Comparison of ENCODE assay signal across 18 cellular contexts in the genomic region with DNA sequence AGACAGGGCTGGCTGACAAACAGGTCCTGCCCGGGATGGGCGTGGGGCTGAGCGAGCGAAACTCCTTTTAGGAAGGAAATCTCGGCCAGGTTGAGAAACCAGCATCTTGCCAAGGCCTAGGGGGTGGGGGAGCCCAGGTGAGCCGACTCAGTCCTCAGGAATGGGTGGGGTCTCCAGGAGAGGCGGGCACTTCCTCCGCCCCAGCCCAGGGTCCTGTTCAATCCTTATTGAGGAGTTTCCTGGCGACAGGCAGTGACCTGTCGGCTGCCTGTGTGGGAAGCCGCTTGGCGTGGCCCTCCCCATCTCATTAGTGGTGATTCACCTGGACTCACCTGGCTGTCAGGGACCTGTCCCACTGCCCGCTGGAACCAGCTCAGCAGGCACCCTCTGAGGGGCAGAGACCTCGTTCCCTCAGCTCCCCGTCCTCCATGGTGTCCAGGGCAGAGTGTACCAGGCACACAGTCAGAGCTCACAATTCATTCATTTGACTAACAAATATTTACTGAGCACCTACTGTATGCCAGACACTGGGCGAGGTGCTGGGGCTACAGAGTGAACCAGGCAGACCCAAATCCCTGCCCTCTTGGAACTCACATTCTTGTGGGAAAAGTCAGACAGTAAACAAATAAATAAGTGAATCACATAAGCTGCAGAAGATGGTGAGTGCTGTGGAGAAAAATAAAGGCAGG. TPM values are rescaled to one million over a fixed set of nuclear protein-coding genes. Genes with fewer than 3 reads are reported as not detected.
A peak's percentile ranks its signal among the peaks of the same experiment; 100 is the strongest.
DNase-seq lines count a peak whose midpoint lies in the region; TF ChIP-seq lines count a peak whose summit lies in the region.
"Had no signal": no experiment of that assay in that cellular context is flagged by ENCODE, and none has a peak within 500 bp of the region (broad histone marks: within the 10 kb centered on the region; RNA-seq: fewer than 3 reads in every experiment).

No MANE protein-coding gene starts in this region.

- DNase-seq in ELF-1 (ENCODE audit: low read depth, low spot score) (peak; percentile 39), LoVo (ENCODE audit: low spot score) (peak; percentile 82), epithelial cell of esophagus (ENCODE audit: low read depth) (peak; percentile 100), mucosa of gallbladder (ENCODE audit: low spot score) (peak; percentile 29), MV-4-11 (lab: John Stamatoyannopoulos, UW) (no peak), NCI-H146 treated with DMSO at 0.1 percent for 48 hours (lab: John Stamatoyannopoulos, UW; ENCODE audit: unreplicated experiment) (no peak), NCI-H2081 treated with DMSO at 0.1 percent for 48 hours (lab: John Stamatoyannopoulos, UW) (no peak), inferior parietal cortex (ENCODE audit: extremely low spot score) (no peak)
- DNase-seq: activated B cell treated with CpG ODN at 0.5 μM for 24 hours; amniotic stem cell; colonic mucosa; NCI-H2227 treated with DMSO at 0.1 percent for 48 hours; stimulated activated CD4-positive, alpha-beta T cell treated with anti-CD3 and anti-CD28 coated beads, Interleukin-4, amount 100 ng/mL, for 4 hours; stimulated activated naive B cell treated with anti-CD40 and anti-IgM and Interleukin-4, amounts not matched to agents 10 μg/mL and 1 μg/mL and 100 μg/mL, for 72 hours had no signal

- no peak for TF ChIP-seq CTCF in epithelial cell of esophagus (IDR thresholded peaks at IDR 0.05; ENCODE audit: insufficient read depth, low read depth, low read length, missing control alignments)

- H3K4me3 ChIP-seq in epithelial cell of esophagus (ENCODE audit: low read length): no peak overlapping the region
- H3K4me3 ChIP-seq: BLaER1, colonic mucosa, gastroesophageal sphincter, right atrium auricular region had no signal

RNA-seq across cellular contexts. Expression of gene FGD2, which starts 51.1 kb away (rescaled TPM):
- 20.5 TPM for total RNA-seq in mucosa of gallbladder
- total RNA-seq: myocyte had no signal

Comparison
In these comparisons a context has a peak if more than half of its experiments do, and no peak if none do; other contexts are left out.
1. DNase-seq: peak in ELF-1 (single experiment), LoVo (single experiment), epithelial cell of esophagus (single experiment) and mucosa of gallbladder (single experiment); none in MV-4-11 (single experiment), NCI-H146 treated with DMSO at 0.1 percent for 48 hours (single experiment), NCI-H2081 treated with DMSO at 0.1 percent for 48 hours (single experiment) and inferior parietal cortex (single experiment).